ENCODE assay signal across 2 cellular contexts in the genomic region with DNA sequence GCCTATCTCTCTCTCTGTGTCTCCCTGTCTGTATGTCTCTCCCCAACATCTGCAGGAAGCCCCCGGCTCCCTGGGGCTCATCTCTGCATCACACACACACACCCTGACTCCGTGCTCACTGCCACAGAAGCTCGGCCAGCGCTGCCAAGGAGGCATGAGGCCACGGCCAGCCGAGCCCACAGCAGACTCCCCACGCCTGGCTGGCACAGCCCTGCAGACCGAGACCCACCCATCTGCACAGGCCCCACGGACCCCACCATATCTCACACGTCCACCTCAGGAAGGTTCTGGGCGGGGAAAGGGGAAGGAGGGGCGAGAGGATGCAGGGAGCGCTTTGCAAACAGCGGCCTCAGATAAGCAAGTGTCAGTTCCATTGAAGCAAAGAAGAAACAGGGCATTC.
TF ChIP-seq lines count a peak whose summit lies in the region.

No MANE protein-coding gene starts in this region.

TF ChIP-seq in SK-N-SH treated with all-trans-retinoic acid at 6 μM for 48 hours, 23 proteins besides CTCF, POLR2A, EP300 and RAD21 (continued from another document):
- TF ChIP-seq, protein P1, sequence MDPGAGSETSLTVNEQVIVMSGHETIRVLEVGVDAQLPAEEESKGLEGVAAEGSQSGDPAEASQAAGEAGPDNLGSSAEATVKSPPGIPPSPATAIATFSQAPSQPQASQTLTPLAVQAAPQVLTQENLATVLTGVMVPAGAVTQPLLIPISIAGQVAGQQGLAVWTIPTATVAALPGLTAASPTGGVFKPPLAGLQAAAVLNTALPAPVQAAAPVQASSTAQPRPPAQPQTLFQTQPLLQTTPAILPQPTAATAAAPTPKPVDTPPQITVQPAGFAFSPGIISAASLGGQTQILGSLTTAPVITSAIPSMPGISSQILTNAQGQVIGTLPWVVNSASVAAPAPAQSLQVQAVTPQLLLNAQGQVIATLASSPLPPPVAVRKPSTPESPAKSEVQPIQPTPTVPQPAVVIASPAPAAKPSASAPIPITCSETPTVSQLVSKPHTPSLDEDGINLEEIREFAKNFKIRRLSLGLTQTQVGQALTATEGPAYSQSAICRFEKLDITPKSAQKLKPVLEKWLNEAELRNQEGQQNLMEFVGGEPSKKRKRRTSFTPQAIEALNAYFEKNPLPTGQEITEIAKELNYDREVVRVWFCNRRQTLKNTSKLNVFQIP (CRISPR knock-in tag; IDR thresholded peaks at IDR 0.05; ENCODE audit: borderline replicate concordance, low read depth) = no peak
- TF ChIP-seq PPARA (CRISPR knock-in tag; IDR thresholded peaks at IDR 0.05; ENCODE audit: borderline replicate concordance) = no peak
- no peak for TF ChIP-seq GLIS3 (CRISPR knock-in tag; IDR thresholded peaks at IDR 0.05)
- TF ChIP-seq BACH2 (CRISPR knock-in tag; IDR thresholded peaks at IDR 0.05; ENCODE audit: borderline replicate concordance) = no peak
- no peak for TF ChIP-seq ZFP3 (CRISPR knock-in tag; IDR thresholded peaks at IDR 0.05)
- no peak for TF ChIP-seq ZC3H10 (CRISPR knock-in tag; IDR thresholded peaks at IDR 0.05)
- TF ChIP-seq, protein P2, sequence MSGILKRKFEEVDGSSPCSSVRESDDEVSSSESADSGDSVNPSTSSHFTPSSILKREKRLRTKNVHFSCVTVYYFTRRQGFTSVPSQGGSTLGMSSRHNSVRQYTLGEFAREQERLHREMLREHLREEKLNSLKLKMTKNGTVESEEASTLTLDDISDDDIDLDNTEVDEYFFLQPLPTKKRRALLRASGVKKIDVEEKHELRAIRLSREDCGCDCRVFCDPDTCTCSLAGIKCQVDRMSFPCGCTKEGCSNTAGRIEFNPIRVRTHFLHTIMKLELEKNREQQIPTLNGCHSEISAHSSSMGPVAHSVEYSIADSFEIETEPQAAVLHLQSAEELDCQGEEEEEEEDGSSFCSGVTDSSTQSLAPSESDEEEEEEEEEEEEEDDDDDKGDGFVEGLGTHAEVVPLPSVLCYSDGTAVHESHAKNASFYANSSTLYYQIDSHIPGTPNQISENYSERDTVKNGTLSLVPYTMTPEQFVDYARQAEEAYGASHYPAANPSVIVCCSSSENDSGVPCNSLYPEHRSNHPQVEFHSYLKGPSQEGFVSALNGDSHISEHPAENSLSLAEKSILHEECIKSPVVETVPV (CRISPR knock-in tag; IDR thresholded peaks at IDR 0.05) = no peak
- TF ChIP-seq ZNF70 (CRISPR knock-in tag; IDR thresholded peaks at IDR 0.05) = no peak
- TF ChIP-seq ZNF565 (CRISPR knock-in tag; conservative IDR thresholded peaks at IDR 0.05; ENCODE audit: low read depth) = no peak

TF ChIP-seq in SK-N-SH, 30 proteins besides CTCF, POLR2A, EP300 and RAD21 (continued from another document):
- TF ChIP-seq, protein P3, sequence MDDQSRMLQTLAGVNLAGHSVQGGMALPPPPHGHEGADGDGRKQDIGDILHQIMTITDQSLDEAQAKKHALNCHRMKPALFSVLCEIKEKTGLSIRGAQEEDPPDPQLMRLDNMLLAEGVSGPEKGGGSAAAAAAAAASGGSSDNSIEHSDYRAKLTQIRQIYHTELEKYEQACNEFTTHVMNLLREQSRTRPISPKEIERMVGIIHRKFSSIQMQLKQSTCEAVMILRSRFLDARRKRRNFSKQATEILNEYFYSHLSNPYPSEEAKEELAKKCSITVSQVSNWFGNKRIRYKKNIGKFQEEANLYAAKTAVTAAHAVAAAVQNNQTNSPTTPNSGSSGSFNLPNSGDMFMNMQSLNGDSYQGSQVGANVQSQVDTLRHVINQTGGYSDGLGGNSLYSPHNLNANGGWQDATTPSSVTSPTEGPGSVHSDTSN (IDR thresholded peaks at IDR 0.05) = no peak
- TF ChIP-seq TCF12 (IDR thresholded peaks at IDR 0.05) (no peak), RFX5 (IDR thresholded peaks at IDR 0.05; ENCODE audit: low read length) (no peak), SMC3 (IDR thresholded peaks at IDR 0.05; ENCODE audit: low read depth, low read length) (no peak), MXI1 (IDR thresholded peaks at IDR 0.05; ENCODE audit: low read depth, low read length) (no peak), NFIC (IDR thresholded peaks at IDR 0.05; ENCODE audit: borderline replicate concordance) (no peak), POLR2AphosphoS5 (IDR thresholded peaks at IDR 0.05; ENCODE audit: low read depth, low read length) (no peak)
- TF ChIP-seq, protein P4, sequence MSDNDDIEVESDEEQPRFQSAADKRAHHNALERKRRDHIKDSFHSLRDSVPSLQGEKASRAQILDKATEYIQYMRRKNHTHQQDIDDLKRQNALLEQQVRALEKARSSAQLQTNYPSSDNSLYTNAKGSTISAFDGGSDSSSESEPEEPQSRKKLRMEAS (IDR thresholded peaks at IDR 0.05; ENCODE audit: low read depth) = no peak
- TF ChIP-seq, protein P5, sequence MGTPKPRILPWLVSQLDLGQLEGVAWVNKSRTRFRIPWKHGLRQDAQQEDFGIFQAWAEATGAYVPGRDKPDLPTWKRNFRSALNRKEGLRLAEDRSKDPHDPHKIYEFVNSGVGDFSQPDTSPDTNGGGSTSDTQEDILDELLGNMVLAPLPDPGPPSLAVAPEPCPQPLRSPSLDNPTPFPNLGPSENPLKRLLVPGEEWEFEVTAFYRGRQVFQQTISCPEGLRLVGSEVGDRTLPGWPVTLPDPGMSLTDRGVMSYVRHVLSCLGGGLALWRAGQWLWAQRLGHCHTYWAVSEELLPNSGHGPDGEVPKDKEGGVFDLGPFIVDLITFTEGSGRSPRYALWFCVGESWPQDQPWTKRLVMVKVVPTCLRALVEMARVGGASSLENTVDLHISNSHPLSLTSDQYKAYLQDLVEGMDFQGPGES (IDR thresholded peaks at IDR 0.05; ENCODE audit: low read depth, low read length) = no peak
- TF ChIP-seq, protein P6, sequence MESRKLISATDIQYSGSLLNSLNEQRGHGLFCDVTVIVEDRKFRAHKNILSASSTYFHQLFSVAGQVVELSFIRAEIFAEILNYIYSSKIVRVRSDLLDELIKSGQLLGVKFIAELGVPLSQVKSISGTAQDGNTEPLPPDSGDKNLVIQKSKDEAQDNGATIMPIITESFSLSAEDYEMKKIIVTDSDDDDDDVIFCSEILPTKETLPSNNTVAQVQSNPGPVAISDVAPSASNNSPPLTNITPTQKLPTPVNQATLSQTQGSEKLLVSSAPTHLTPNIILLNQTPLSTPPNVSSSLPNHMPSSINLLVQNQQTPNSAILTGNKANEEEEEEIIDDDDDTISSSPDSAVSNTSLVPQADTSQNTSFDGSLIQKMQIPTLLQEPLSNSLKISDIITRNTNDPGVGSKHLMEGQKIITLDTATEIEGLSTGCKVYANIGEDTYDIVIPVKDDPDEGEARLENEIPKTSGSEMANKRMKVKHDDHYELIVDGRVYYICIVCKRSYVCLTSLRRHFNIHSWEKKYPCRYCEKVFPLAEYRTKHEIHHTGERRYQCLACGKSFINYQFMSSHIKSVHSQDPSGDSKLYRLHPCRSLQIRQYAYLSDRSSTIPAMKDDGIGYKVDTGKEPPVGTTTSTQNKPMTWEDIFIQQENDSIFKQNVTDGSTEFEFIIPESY (IDR thresholded peaks at IDR 0.05; ENCODE audit: borderline replicate concordance, low read depth) = no peak; the same call in 1 of the 2 replicates
